In genomic region chr6:45899683-45899946, GRCh38 we compare ENCODE assay signal across 28 cellular contexts.
"Had no signal": no experiment of that assay in that cellular context is flagged by ENCODE, and none has a peak within 500 bp of the region (broad histone marks: within the 10 kb centered on the region; RNA-seq: fewer than 3 reads in every experiment).

No MANE protein-coding gene starts in this region.

- H3K27me3 Mint-ChIP-seq: activated CD4-positive, alpha-beta T cell treated with anti-CD3 and anti-CD28 coated beads, Interleukin-2, amount 10 ng/mL, durations not matched to agents 24 days and 14 days; activated CD8-positive, alpha-beta memory T cell treated with anti-CD3 and anti-CD28 coated beads, Interleukin-2, amount 10 ng/mL, durations not matched to agents 7 days and 5 days; activated T-cell treated with anti-CD3 and anti-CD28 coated beads, Interleukin-2, amount 50 U/mL, for 24 hours; T-helper 17 cell had no signal

- H3K9me3 Mint-ChIP-seq: activated CD4-positive, alpha-beta T cell treated with anti-CD3 and anti-CD28 coated beads, Interleukin-2, amount 10 ng/mL, durations not matched to agents 24 days and 14 days; activated naive CD4-positive, alpha-beta T cell treated with anti-CD3 and anti-CD28 coated beads, Interleukin-2, amount 50 U/mL, for 72 hours; activated naive CD8-positive, alpha-beta T cell treated with anti-CD3 and anti-CD28 coated beads, Interleukin-2, amount 50 U/mL, for 24 hours; activated T-cell treated with anti-CD3 and anti-CD28 coated beads, Interleukin-2, amount 50 U/mL, for 24 hours; activated T-helper 1 cell treated with anti-CD3 and anti-CD28 coated beads, Interleukin-12 subunit alpha, Interleukin-12 subunit beta, Interleukin-2, Interleukin-4 antibody, amounts not matched to agents 30 ng/mL and 10 ng/mL and 1 ng/mL, durations not matched to agents 14 hours and 24 hours and 36 hours; WTC11 had no signal

- FAIRE-seq: bronchial epithelial cell, RCC 7860 had no signal

- H3K4me1 Mint-ChIP-seq: activated CD4-positive, alpha-beta T cell treated with anti-CD3 and anti-CD28 coated beads, Interleukin-2, amount 10 ng/mL, durations not matched to agents 24 days and 14 days had no signal

- H3K27ac ChIP-seq: ascending aorta, body of pancreas had no signal

- H3K27ac Mint-ChIP-seq: activated CD4-positive, alpha-beta T cell treated with anti-CD3 and anti-CD28 coated beads, Interleukin-2, amount 10 ng/mL, durations not matched to agents 24 days and 14 days; activated CD8-positive, alpha-beta memory T cell treated with anti-CD3 and anti-CD28 coated beads, Interleukin-2, amount 10 ng/mL, durations not matched to agents 7 days and 5 days; activated naive CD4-positive, alpha-beta T cell treated with anti-CD3 and anti-CD28 coated beads, Interleukin-2, amount 50 U/mL, for 72 hours; activated naive CD8-positive, alpha-beta T cell treated with anti-CD3 and anti-CD28 coated beads, Interleukin-2, amount 50 U/mL, for 24 hours; activated T-cell treated with anti-CD3 and anti-CD28 coated beads, Interleukin-2, amount 50 U/mL, for 24 hours; activated T-helper 1 cell treated with anti-CD3 and anti-CD28 coated beads, Interleukin-12 subunit alpha, Interleukin-12 subunit beta, Interleukin-2, Interleukin-4 antibody, amounts not matched to agents 30 ng/mL and 10 ng/mL and 1 ng/mL, durations not matched to agents 14 hours and 24 hours and 36 hours; T-helper 17 cell; WTC11 had no signal

- H3K36me3 ChIP-seq: ascending aorta had no signal

- H3K27me3 ChIP-seq: ascending aorta, body of pancreas had no signal

- H3K4me1 ChIP-seq: ascending aorta, body of pancreas had no signal

- DNase-seq: activated CD4-positive, alpha-beta T cell treated with anti-CD3 and anti-CD28 coated beads, Interleukin-2, amount 10 ng/mL, durations not matched to agents 24 days and 14 days; activated CD4-positive, alpha-beta T cell treated with anti-CD3 and anti-CD28 coated beads, Interleukin-2, amount 50 U/mL, for 48 hours; activated CD4-positive, CD25-positive, alpha-beta regulatory T cell treated with anti-CD3 and anti-CD28 coated beads, Interleukin-2, amount 50 U/mL, for 72 hours; activated CD8-positive, alpha-beta memory T cell treated with anti-CD3 and anti-CD28 coated beads, Interleukin-2, amount 10 ng/mL, durations not matched to agents 7 days and 5 days; activated effector memory CD4-positive, alpha-beta T cell treated with Interleukin-2 at 50 U/mL for 16 hours; activated naive CD4-positive, alpha-beta T cell; activated naive CD8-positive, alpha-beta T cell treated with anti-CD3 and anti-CD28 coated beads, Interleukin-2, amount 50 U/mL, for 24 hours; activated T-cell treated with anti-CD3 and anti-CD28 coated beads, Interleukin-2, amount 50 U/mL, for 24 hours; amniotic stem cell; body of pancreas; central memory CD4-positive, alpha-beta T cell; Kasumi-1; NCI-H1105 treated with DMSO at 0.1 percent for 48 hours; NCI-H1436 treated with DMSO at 0.1 percent for 48 hours; NCI-H187; NCI-H2081 treated with DMSO at 0.1 percent for 48 hours; NCI-H446; NCI-H524; PC-3; SIG-M5; T-helper 17 cell; T-helper 9 cell had no signal

- H3K36me3 Mint-ChIP-seq: activated naive CD4-positive, alpha-beta T cell treated with anti-CD3 and anti-CD28 coated beads, Interleukin-2, amount 50 U/mL, for 72 hours; WTC11 had no signal

- H3K9me3 ChIP-seq: ascending aorta, body of pancreas had no signal

- ATAC-seq: activated CD8-positive, alpha-beta memory T cell treated with anti-CD3 and anti-CD28 coated beads, Interleukin-2, amount 10 ng/mL, durations not matched to agents 7 days and 5 days; activated naive CD4-positive, alpha-beta T cell treated with anti-CD3 and anti-CD28 coated beads, Interleukin-2, amount 50 U/mL, for 72 hours; activated naive CD8-positive, alpha-beta T cell treated with anti-CD3 and anti-CD28 coated beads, Interleukin-2, amount 50 U/mL, for 24 hours; body of pancreas; PC-3; T-helper 17 cell; WTC11 had no signal

- H3K4me3 Mint-ChIP-seq: activated CD4-positive, alpha-beta T cell treated with anti-CD3 and anti-CD28 coated beads, Interleukin-2, amount 10 ng/mL, durations not matched to agents 24 days and 14 days; activated CD8-positive, alpha-beta memory T cell treated with anti-CD3 and anti-CD28 coated beads, Interleukin-2, amount 10 ng/mL, durations not matched to agents 7 days and 5 days; activated naive CD8-positive, alpha-beta T cell treated with anti-CD3 and anti-CD28 coated beads, Interleukin-2, amount 50 U/mL, for 24 hours; activated T-cell treated with anti-CD3 and anti-CD28 coated beads, Interleukin-2, amount 50 U/mL, for 24 hours; activated T-helper 1 cell treated with anti-CD3 and anti-CD28 coated beads, Interleukin-12 subunit alpha, Interleukin-12 subunit beta, Interleukin-2, Interleukin-4 antibody, amounts not matched to agents 30 ng/mL and 10 ng/mL and 1 ng/mL, durations not matched to agents 14 hours and 24 hours and 36 hours; T-helper 17 cell; WTC11 had no signal

- H3K4me3 ChIP-seq: ascending aorta, body of pancreas had no signal
